Comparison of ENCODE assay signal across 8 cellular contexts in the genomic region with DNA sequence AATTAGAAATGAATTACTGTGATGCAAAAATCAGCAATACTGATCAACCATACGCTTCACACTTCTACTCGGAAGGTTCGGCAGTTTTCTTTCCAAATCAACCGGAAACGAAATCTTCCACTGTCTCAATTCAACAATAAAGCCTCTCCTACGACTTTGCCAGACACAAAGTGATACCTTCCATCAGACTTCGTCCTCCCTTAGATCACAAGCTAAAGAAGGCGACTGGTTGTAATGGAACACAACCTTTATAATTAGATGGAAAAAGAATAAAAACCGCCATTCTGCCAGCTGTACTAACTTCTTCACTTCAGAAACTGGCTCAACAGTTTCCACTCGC. TPM values are rescaled to one million over a fixed set of nuclear protein-coding genes. Genes with fewer than 3 reads are reported as not detected.
DNase-seq lines count a peak whose midpoint lies in the region; ATAC-seq and TF ChIP-seq lines count a peak whose summit lies in the region.

No MANE protein-coding gene starts in this region.

- intact Hi-C loops in colonic mucosa (cut with DNase I) = no loop called here
- intact Hi-C loops in naive thymus-derived CD4-positive, alpha-beta T cell (cut with micrococcal nuclease) = loop anchor here (1.0 to 10.0 kb wide), 19 partner anchors 11 to 931 kb away; a partner anchor contains a TSS

- TF ChIP-seq CTCF in KMS-11 (conservative IDR thresholded peaks at IDR 0.05; ENCODE audit: low read depth, low read length) (no peak), colonic mucosa (IDR thresholded peaks at IDR 0.05) (no peak)

- peaks cover 0 to 2% (median 0%) of the 10 kb centered on the region in 5 donors for H3K36me3 Mint-ChIP-seq in naive thymus-derived CD4-positive, alpha-beta T cell

- peak overlapping the region; percentile 80 for H2AFZ ChIP-seq in KMS-11 (ENCODE audit: low read depth)

- H4K20me1 ChIP-seq in BLaER1 = peaks cover 43% of the 10 kb centered on the region
- H4K20me1 ChIP-seq in KMS-11 (ENCODE audit: insufficient read depth) = no peaks in the 10 kb centered on the region

- peaks cover 52% of the 10 kb centered on the region for H3K79me2 ChIP-seq in KMS-11 (ENCODE audit: insufficient read depth, low read depth)

- peaks cover 23% of the 10 kb centered on the region for H3K36me3 ChIP-seq in BLaER1
- no peaks in the 10 kb centered on the region; the same call in 1 of the 2 replicates for H3K36me3 ChIP-seq in KMS-11 (ENCODE audit: insufficient read depth)
- H3K36me3 ChIP-seq in colonic mucosa = no peaks in the 10 kb centered on the region
- peaks cover 0 to 5% (median 0%) of the 10 kb centered on the region in 3 experiments for H3K36me3 ChIP-seq in naive thymus-derived CD4-positive, alpha-beta T cell (ENCODE audit: control insufficient read depth in 2 of 3, insufficient read depth in 3 of 3, low read length in 3 of 3)

- H3K27me3 Mint-ChIP-seq in naive thymus-derived CD4-positive, alpha-beta T cell = no peaks in the 10 kb centered on the region

- CTCF ChIA-PET in naive thymus-derived CD4-positive, alpha-beta T cell (lab: Charles Lee) = interaction anchor here (0.6 to 2.9 kb wide), 11 partner anchors 9 to 290 kb away, joined by 3 to 11 read pairs (median 4); a partner anchor contains a TSS

- H3K4me1 ChIP-seq in BLaER1 (peaks cover 51% of the 10 kb centered on the region), KMS-11 (ENCODE audit: low read depth, poor library complexity, severe bottlenecking) (peaks cover 15% of the 10 kb centered on the region), colonic mucosa (peaks cover 8% of the 10 kb centered on the region)
- peaks cover 15% of the 10 kb centered on the region in 2 donors for H3K4me1 ChIP-seq in naive thymus-derived CD4-positive, alpha-beta T cell (ENCODE audit: control insufficient read depth in 2 of 2, insufficient read depth in 2 of 2, low read length in 2 of 2)

- H3K9ac ChIP-seq in BLaER1 = peak overlapping the region; percentile 94
- H3K9ac ChIP-seq in KMS-11 = peak overlapping the region; percentile 69
- H3K9ac ChIP-seq in colonic mucosa (ENCODE audit: low read depth in 2 of 2, low read length in 2 of 2) = peak overlapping the region; percentile 93 to 96

- POLR2A ChIA-PET in naive thymus-derived CD4-positive, alpha-beta T cell (lab: Charles Lee) = interaction anchor here (0.6 to 1.8 kb wide), 3 partner anchors 11 to 417 kb away, joined by 4 to 5 read pairs (median 4); no protein-coding TSS in a partner anchor

- peaks cover 15 to 56% (median 45%) of the 10 kb centered on the region in 7 donors for H3K4me1 Mint-ChIP-seq in naive thymus-derived CD4-positive, alpha-beta T cell

- H3K27me3 ChIP-seq in BLaER1 (no peaks in the 10 kb centered on the region), KMS-11 (ENCODE audit: insufficient read depth, low read depth) (no peaks in the 10 kb centered on the region), colonic mucosa (no peaks in the 10 kb centered on the region)
- no peaks in the 10 kb centered on the region for H3K27me3 ChIP-seq in naive thymus-derived CD4-positive, alpha-beta T cell (ENCODE audit: control insufficient read depth in 2 of 2, insufficient read depth in 2 of 2, low read length in 2 of 2)

- H3K4me3 ChIP-seq in BLaER1 (peak overlapping the region; percentile 93), KMS-11 (IDR thresholded peaks at IDR 0.05; ENCODE audit: insufficient read depth, low read depth, low read length) (peak overlapping the region; percentile 86), colonic mucosa (peak overlapping the region; percentile 94)
- peak overlapping the region; percentile 85 for H3K4me3 ChIP-seq in naive thymus-derived CD4-positive, alpha-beta T cell (ENCODE audit: low read length)

- no peaks in the 10 kb centered on the region for H3K9me3 Mint-ChIP-seq in naive thymus-derived CD4-positive, alpha-beta T cell

- no peak for ATAC-seq in naive thymus-derived CD4-positive, alpha-beta T cell
- no peak for ATAC-seq in GM18858 (IDR thresholded peaks at IDR 0.05; ENCODE audit: unreplicated experiment)
- ATAC-seq in GM21447 (IDR thresholded peaks at IDR 0.05; ENCODE audit: unreplicated experiment) = no peak

- peak overlapping the region; percentile 89 to 98 (median 96) for H3K4me3 Mint-ChIP-seq in naive thymus-derived CD4-positive, alpha-beta T cell

- H3K27ac ChIP-seq in BLaER1 = peak overlapping the region; percentile 92
- peak overlapping the region; percentile 57 for H3K27ac ChIP-seq in KMS-11
- peak overlapping the region; percentile 66 for H3K27ac ChIP-seq in colonic mucosa
- H3K27ac ChIP-seq in naive thymus-derived CD4-positive, alpha-beta T cell (ENCODE audit: low read depth, low read length) = peak overlapping the region; percentile 77

- H3K4me2 ChIP-seq in BLaER1 (peak overlapping the region; percentile 93), KMS-11 (peak overlapping the region; percentile 88)

- H3K9me3 ChIP-seq in BLaER1 (no peaks in the 10 kb centered on the region), colonic mucosa (no peaks in the 10 kb centered on the region)
- no peaks in the 10 kb centered on the region for H3K9me3 ChIP-seq in naive thymus-derived CD4-positive, alpha-beta T cell (ENCODE audit: control insufficient read depth in 2 of 3, low read length in 3 of 3)

- DNase-seq in colonic mucosa = no peak
- DNase-seq in naive thymus-derived CD4-positive, alpha-beta T cell = peak in 1 of 9 donors; percentile 5
- no peak for DNase-seq in COLO668 (lab: John Stamatoyannopoulos, UW; ENCODE audit: unreplicated experiment)
- no peak for DNase-seq in GDM1 (lab: John Stamatoyannopoulos, UW)

- peak overlapping the region; percentile 86 to 96 (median 93) for H3K27ac Mint-ChIP-seq in naive thymus-derived CD4-positive, alpha-beta T cell

RNA-seq across cellular contexts. Expression of a gene that starts 0.6 kb away (rescaled TPM):
- 10 to 100 TPM; 64.8 to 67.9 TPM for total RNA-seq in colonic mucosa
- 10 to 100 TPM; 41.6 to 50.4 (median 47.1) TPM for total RNA-seq in naive thymus-derived CD4-positive, alpha-beta T cell
- polyA plus RNA-seq in naive thymus-derived CD4-positive, alpha-beta T cell = 100 to 1,000 TPM; 123 to 130 TPM

RNA-seq across cellular contexts. Expression of a gene that starts 58.7 kb away (rescaled TPM):
- total RNA-seq in colonic mucosa = under 1 TPM in 1 of 2 donors, not detected in 1; 0.98 TPM
- 1 to 10 TPM in 3 of 5 experiments, under 1 TPM in 2; 0.81 to 2.9 (median 1.2) TPM for total RNA-seq in naive thymus-derived CD4-positive, alpha-beta T cell
- not detected for polyA plus RNA-seq in naive thymus-derived CD4-positive, alpha-beta T cell
